In genomic region chr11:2572491-2573239, GRCh38 we compare ENCODE assay signal across 15 cellular contexts.
"Had no signal": no experiment of that assay in that cellular context is flagged by ENCODE, and none has a peak within 500 bp of the region (broad histone marks: within the 10 kb centered on the region; RNA-seq: fewer than 3 reads in every experiment).

No MANE protein-coding gene starts in this region.

- DNase-seq: activated CD4-positive, alpha-beta memory T cell treated with anti-CD3 and anti-CD28 coated beads, Interleukin-2, amount 10 ng/mL, durations not matched to agents 7 days and 5 days; activated CD4-positive, alpha-beta T cell treated with anti-CD3 and anti-CD28 coated beads for 36 hours; activated naive CD4-positive, alpha-beta T cell; activated T-cell treated with anti-CD3 and anti-CD28 coated beads, Interleukin-2, amount 50 U/mL, for 72 hours; mesenchymal stem cell; occipital lobe; SK-N-SH; stimulated activated CD4-positive, alpha-beta T cell treated with anti-CD3 and anti-CD28 coated beads, Interleukin-2, amount 100 ng/mL, for 48 hours; T-cell had no signal

- H3K27ac Mint-ChIP-seq: activated CD4-positive, alpha-beta memory T cell treated with anti-CD3 and anti-CD28 coated beads, Interleukin-2, amount 10 ng/mL, durations not matched to agents 7 days and 5 days; activated CD4-positive, alpha-beta T cell treated with anti-CD3 and anti-CD28 coated beads for 36 hours; activated T-cell treated with anti-CD3 and anti-CD28 coated beads, Interleukin-2, amount 50 U/mL, for 72 hours; nephron; stimulated activated memory B cell treated with anti-CD40 and anti-IgM and Interleukin-4, amounts not matched to agents 10 μg/mL and 1 μg/mL and 100 μg/mL, for 72 hours; T-cell had no signal

- H3K4me1 ChIP-seq: gastroesophageal sphincter had no signal

- H3K36me3 ChIP-seq: cardiac muscle cell, gastroesophageal sphincter had no signal

- H3K27me3 Mint-ChIP-seq: activated CD4-positive, alpha-beta memory T cell treated with anti-CD3 and anti-CD28 coated beads, Interleukin-2, amount 10 ng/mL, durations not matched to agents 7 days and 5 days; activated CD4-positive, alpha-beta T cell treated with anti-CD3 and anti-CD28 coated beads for 36 hours; stimulated activated memory B cell treated with anti-CD40 and anti-IgM and Interleukin-4, amounts not matched to agents 10 μg/mL and 1 μg/mL and 100 μg/mL, for 72 hours; T-cell had no signal

- H3K27ac ChIP-seq: cardiac muscle cell, gastroesophageal sphincter, VCaP had no signal

- H3K9me3 Mint-ChIP-seq: activated CD4-positive, alpha-beta memory T cell treated with anti-CD3 and anti-CD28 coated beads, Interleukin-2, amount 10 ng/mL, durations not matched to agents 7 days and 5 days; activated T-cell treated with anti-CD3 and anti-CD28 coated beads, Interleukin-2, amount 50 U/mL, for 72 hours; nephron; stimulated activated memory B cell treated with anti-CD40 and anti-IgM and Interleukin-4, amounts not matched to agents 10 μg/mL and 1 μg/mL and 100 μg/mL, for 72 hours; T-cell had no signal

- H3K4me1 Mint-ChIP-seq: activated CD4-positive, alpha-beta memory T cell treated with anti-CD3 and anti-CD28 coated beads, Interleukin-2, amount 10 ng/mL, durations not matched to agents 7 days and 5 days; activated CD4-positive, alpha-beta T cell treated with anti-CD3 and anti-CD28 coated beads for 36 hours; stimulated activated memory B cell treated with anti-CD40 and anti-IgM and Interleukin-4, amounts not matched to agents 10 μg/mL and 1 μg/mL and 100 μg/mL, for 72 hours had no signal

- ATAC-seq: activated CD4-positive, alpha-beta T cell treated with anti-CD3 and anti-CD28 coated beads for 36 hours; activated T-cell treated with anti-CD3 and anti-CD28 coated beads, Interleukin-2, amount 50 U/mL, for 72 hours; gastroesophageal sphincter; left lobe of liver; stimulated activated memory B cell treated with anti-CD40 and anti-IgM and Interleukin-4, amounts not matched to agents 10 μg/mL and 1 μg/mL and 100 μg/mL, for 72 hours; T-cell had no signal

- H3K9ac ChIP-seq: SK-N-SH had no signal

- H3K4me3 ChIP-seq: cardiac muscle cell, gastroesophageal sphincter had no signal

- H3K9me3 ChIP-seq: gastroesophageal sphincter, SK-N-SH had no signal

- H3K4me3 Mint-ChIP-seq: activated CD4-positive, alpha-beta memory T cell treated with anti-CD3 and anti-CD28 coated beads, Interleukin-2, amount 10 ng/mL, durations not matched to agents 7 days and 5 days; activated CD4-positive, alpha-beta T cell treated with anti-CD3 and anti-CD28 coated beads for 36 hours; activated T-cell treated with anti-CD3 and anti-CD28 coated beads, Interleukin-2, amount 50 U/mL, for 72 hours; nephron; stimulated activated memory B cell treated with anti-CD40 and anti-IgM and Interleukin-4, amounts not matched to agents 10 μg/mL and 1 μg/mL and 100 μg/mL, for 72 hours; T-cell had no signal

- H3K27me3 ChIP-seq: cardiac muscle cell, gastroesophageal sphincter had no signal

- H3K36me3 Mint-ChIP-seq: stimulated activated memory B cell treated with anti-CD40 and anti-IgM and Interleukin-4, amounts not matched to agents 10 μg/mL and 1 μg/mL and 100 μg/mL, for 72 hours; T-cell had no signal
